In the genomic region with DNA sequence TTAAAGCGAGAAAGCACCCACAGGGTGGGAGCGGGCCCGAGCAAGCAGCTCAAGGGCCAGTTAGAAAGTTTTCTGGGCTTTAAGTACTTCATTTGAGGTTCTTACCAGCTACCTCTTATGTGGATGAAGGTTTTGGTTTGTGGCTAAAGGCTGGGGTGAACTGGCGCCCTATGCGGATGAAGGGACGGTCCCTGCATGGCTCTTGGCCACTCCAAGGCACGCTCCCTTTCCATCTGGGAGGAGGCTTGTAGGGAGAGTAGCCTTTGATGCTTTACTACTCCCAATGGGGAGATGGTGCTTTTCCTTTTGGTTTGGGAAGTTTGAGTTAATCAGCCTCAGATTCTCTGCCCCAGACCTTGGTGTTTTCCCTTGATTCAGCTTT, we compare ENCODE assay signal across 10 cellular contexts. TPM values are rescaled to one million over a fixed set of nuclear protein-coding genes. Genes with fewer than 3 reads are reported as not detected.
DNase-seq lines count a peak whose midpoint lies in the region; ATAC-seq, FAIRE-seq and TF ChIP-seq lines count a peak whose summit lies in the region.
"Had no signal": no experiment of that assay in that cellular context is flagged by ENCODE, and none has a peak within 500 bp of the region (broad histone marks: within the 10 kb centered on the region; RNA-seq: fewer than 3 reads in every experiment).

No MANE protein-coding gene starts in this region.

- H4K8ac ChIP-seq in H1 (ENCODE audit: extremely low read depth, insufficient read depth, low read length): no peak overlapping the region

- H4K20me1 ChIP-seq in H1 (replicated peaks in 1 of 2; ENCODE audit: control insufficient read depth in 1 of 2, insufficient read depth in 2 of 2, low read length in 2 of 2): no peaks in the 10 kb centered on the region

- H2AK5ac ChIP-seq in H1 (ENCODE audit: low read depth, low read length): no peak overlapping the region

- no peaks in the 10 kb centered on the region for H3K9me3 Mint-ChIP-seq in activated naive CD4-positive, alpha-beta T cell treated with anti-CD3 and anti-CD28 coated beads, Interleukin-2, amount 50 U/mL, for 24 hours
- H3K9me3 Mint-ChIP-seq in nephron: peaks cover 6% of the 10 kb centered on the region

- H3K23ac ChIP-seq in H1 (ENCODE audit: insufficient read length): no peak overlapping the region

- H3K27ac ChIP-seq in H1 (ENCODE audit: low read depth, low read length) (no peak overlapping the region), aorta (ENCODE audit: low read depth in 1 of 2, low read length in 2 of 2) (no peak overlapping the region)

- no peak overlapping the region for H3K27ac Mint-ChIP-seq in activated naive CD4-positive, alpha-beta T cell treated with anti-CD3 and anti-CD28 coated beads, Interleukin-2, amount 50 U/mL, for 24 hours
- H3K27ac Mint-ChIP-seq in nephron: peak overlapping the region; percentile 27 to 64 (median 49)

- no peaks in the 10 kb centered on the region for H3K27me3 Mint-ChIP-seq in activated naive CD4-positive, alpha-beta T cell treated with anti-CD3 and anti-CD28 coated beads, Interleukin-2, amount 50 U/mL, for 24 hours
- H3K27me3 Mint-ChIP-seq in nephron (ENCODE audit: low read depth): no peaks in the 10 kb centered on the region

- peak overlapping the region; percentile 73 to 90 for H3K4me2 ChIP-seq in H1 (ENCODE audit: insufficient read depth in 1 of 2, low read depth in 2 of 2, low read length in 2 of 2)

- H3K4me3 ChIP-seq in H1 (ENCODE audit: extremely low read depth in 1 of 4, insufficient read depth in 2 of 4, low read depth in 3 of 4, low read length in 4 of 4) (peak overlapping the region in 2 of 4 experiments; percentile 28 to 56; a peak in 4 of 8 replicates), aorta (ENCODE audit: low read length in 2 of 2) (peak overlapping the region in 1 of 2 donors; percentile 37)

- H3K4me1 Mint-ChIP-seq in activated naive CD4-positive, alpha-beta T cell treated with anti-CD3 and anti-CD28 coated beads, Interleukin-2, amount 50 U/mL, for 24 hours: peaks cover 12% of the 10 kb centered on the region
- H3K4me1 Mint-ChIP-seq in nephron: no peaks in the 10 kb centered on the region

- intact Hi-C loops in aorta (cut with DNase I): no loop called here

- DNase-seq in activated naive CD4-positive, alpha-beta T cell treated with Interleukin-2 at 50 U/mL for 16 hours: no peak
- DNase-seq in H1 (ENCODE audit: low read depth in 1 of 2, low spot score in 2 of 2): no peak
- no peak for DNase-seq in aorta
- DNase-seq in middle frontal gyrus (ENCODE audit: extremely low spot score, low spot score): no peak
- DNase-seq: NCI-H1105, occipital lobe had no signal

- H3K56ac ChIP-seq in H1 (replicated peaks; ENCODE audit: insufficient read length, low read depth, low read length): no peak overlapping the region

- no peak overlapping the region for H2BK120ac ChIP-seq in H1 (replicated peaks; ENCODE audit: low read depth, low read length)

- no peak for TF ChIP-seq RAD21 in H1 (IDR thresholded peaks at IDR 0.05 in 1 of 2, conservative IDR thresholded peaks at IDR 0.05 in 1 of 2; ENCODE audit: low read depth in 2 of 2, low read length in 2 of 2)

- TF ChIP-seq CTCF in H1 (IDR thresholded peaks at IDR 0.05; ENCODE audit: control extremely low read depth in 1 of 3, insufficient read depth in 1 of 3, low read depth in 1 of 3, low read length in 3 of 3): no peak
- TF ChIP-seq CTCF in nephron (IDR thresholded peaks at IDR 0.05; ENCODE audit: unreplicated experiment in 3 of 3): no peak

- no peaks in the 10 kb centered on the region for H3K36me3 Mint-ChIP-seq in activated naive CD4-positive, alpha-beta T cell treated with anti-CD3 and anti-CD28 coated beads, Interleukin-2, amount 50 U/mL, for 24 hours
- H3K36me3 Mint-ChIP-seq in nephron (ENCODE audit: low read depth): peaks cover 3% of the 10 kb centered on the region

- no peak overlapping the region for H2BK12ac ChIP-seq in H1 (ENCODE audit: low read depth, low read length)

- no peak for FAIRE-seq in H1 (lab: Jason Lieb, UNC)

- H3K4me3 Mint-ChIP-seq in activated naive CD4-positive, alpha-beta T cell treated with anti-CD3 and anti-CD28 coated beads, Interleukin-2, amount 50 U/mL, for 24 hours: peak overlapping the region; percentile 72
- peak overlapping the region; percentile 32 to 77 (median 73) for H3K4me3 Mint-ChIP-seq in nephron

- H3K27me3 ChIP-seq in H1 (replicated peaks in 1 of 4; ENCODE audit: control insufficient read depth in 3 of 4, extremely low read depth in 1 of 4, insufficient read depth in 3 of 4, low read length in 3 of 4) (peaks cover 0 to 24% (median 16%) of the 10 kb centered on the region in 4 experiments; a peak in 5 of 7 replicates), aorta (ENCODE audit: control insufficient read depth in 1 of 2, insufficient read depth in 2 of 2, low read length in 1 of 2) (no peaks in the 10 kb centered on the region)

- H3K23me2 ChIP-seq in H1 (ENCODE audit: low read depth, low read length): peaks cover 6% of the 10 kb centered on the region; the same call in 1 of the 2 replicates

- H2AFZ ChIP-seq in H1 (ENCODE audit: low read length): peak overlapping the region; percentile 43

- ATAC-seq in aorta (ENCODE audit: low FRiP score) (peak; percentile 20), HG03159 (IDR thresholded peaks at IDR 0.05; ENCODE audit: unreplicated experiment) (no peak), HG02885 (IDR thresholded peaks at IDR 0.05; ENCODE audit: poor library complexity, unreplicated experiment) (no peak)

- H3K9me3 ChIP-seq in H1 (ENCODE audit: insufficient read depth in 2 of 2, low read depth in 1 of 2, low read length in 1 of 2) (no peaks in the 10 kb centered on the region), aorta (ENCODE audit: control insufficient read depth, low read length) (no peaks in the 10 kb centered on the region)

- WGBS in H1 (ENCODE audit: extremely low coverage in 1 of 2, insufficient coverage in 1 of 2, insufficient read length in 1 of 2, insufficient replicate concordance in 2 of 2, low coverage in 1 of 2, low lambda C conversion rate in 2 of 2, missing lambda C conversion rate in 1 of 2), 2 experiments: 83% methylated on average over 7 of the region's 7 CpGs; no CpG with 5 or more reads in 1 of the 2 experiments
- 91 to 94% methylated on average over 7 of the region's 7 CpGs for WGBS in aorta, 2 donors

- no peak for TF ChIP-seq POLR2A in H1 (IDR thresholded peaks at IDR 0.05; ENCODE audit: control extremely low read depth in 1 of 2, low read depth in 2 of 2, low read length in 2 of 2)

- H3K36me3 ChIP-seq in H1 (ENCODE audit: control insufficient read depth in 2 of 4, insufficient read depth in 4 of 4, low read length in 3 of 4) (no peaks in the 10 kb centered on the region), aorta (ENCODE audit: control insufficient read depth in 1 of 2, insufficient read depth in 2 of 2, low read length in 1 of 2) (no peaks in the 10 kb centered on the region)

- H3K4me1 ChIP-seq in H1 (replicated peaks in 1 of 4; ENCODE audit: control insufficient read depth in 3 of 4, insufficient read depth in 4 of 4, low read length in 3 of 4): no peaks in the 10 kb centered on the region; a peak in 2 of 7 replicates
- no peaks in the 10 kb centered on the region for H3K4me1 ChIP-seq in aorta (ENCODE audit: control insufficient read depth in 1 of 2, insufficient read depth in 2 of 2, low read length in 2 of 2)

- H4K5ac ChIP-seq in H1 (ENCODE audit: insufficient read length, low read depth, low read length): no peak overlapping the region

- H2BK5ac ChIP-seq in H1 (ENCODE audit: low read depth, low read length): peak overlapping the region; percentile 52; the same call in 1 of the 2 replicates

- H3K4ac ChIP-seq in H1 (replicated peaks; ENCODE audit: insufficient read length, low read depth, low read length): no peak overlapping the region

- POLR2A ChIA-PET in H1 (lab: Charles Lee; ENCODE audit: partially characterized antibody): interaction anchor here (0.6 to 1.5 kb wide), 7 partner anchors 9 to 45 kb away, joined by 3 to 5 read pairs (median 3); partner anchors contain the start of gene MRFAP1

- H3K79me2 ChIP-seq in H1 (ENCODE audit: control insufficient read depth in 1 of 2, insufficient read depth in 2 of 2, low read length in 2 of 2): no peaks in the 10 kb centered on the region

- H3K14ac ChIP-seq in H1 (ENCODE audit: insufficient read length): no peak overlapping the region

- no peak overlapping the region for H4K91ac ChIP-seq in H1 (replicated peaks; ENCODE audit: insufficient read length, low read length)

- H3K18ac ChIP-seq in H1 (ENCODE audit: extremely low read depth, low read length): 0 out of 2 replicates have a peak overlapping the region, but pooled peaks have one; percentile 48

- H2BK20ac ChIP-seq in H1 (ENCODE audit: low read length): no peak overlapping the region

- no peak for TF ChIP-seq EP300 in H1 (IDR thresholded peaks at IDR 0.05; ENCODE audit: borderline replicate concordance in 1 of 2, low read depth in 2 of 2, low read length in 2 of 2)

- CTCF ChIA-PET in H1 (lab: Charles Lee; ENCODE audit: partially characterized antibody): interaction anchor here (0.7 to 2.2 kb wide), 7 partner anchors 10 to 1117 kb away, joined by 3 to 8 read pairs (median 3); no protein-coding TSS in a partner anchor

- H2BK15ac ChIP-seq in H1 (ENCODE audit: low read length): peak overlapping the region; percentile 61; the same call in 1 of the 2 replicates

- no peak overlapping the region for H3K9ac ChIP-seq in H1 (replicated peaks in 1 of 4; ENCODE audit: extremely low read depth in 1 of 4, low read depth in 3 of 4, low read length in 3 of 4)

- H3K79me1 ChIP-seq in H1 (ENCODE audit: low read depth, low read length): no peaks in the 10 kb centered on the region

RNA-seq across cellular contexts. Expression of gene MRFAP1, which starts 17.7 kb away (rescaled TPM):
- total RNA-seq in H1 (2021; fragmentation: NEBNext Ultra II Directional; extraction: Animal tissue kit (Norgen Biotek cat#: 25700)): 307 and 313 TPM in 2 replicates
- polyA plus RNA-seq in H1 (2011; rRNA removed) (108 and 156 TPM in 2 replicates), aorta (100 to 1,000 TPM; 326 to 419 TPM)
- 229 TPM for polyA plus RNA-seq in H1 (2011; cell fraction: cytosol; rRNA removed)
- polyA plus RNA-seq in H1 (2011; cell fraction: nucleus; rRNA removed): 155 TPM
- polyA plus RNA-seq in H1 (2012, experiment 1 of 2): 320 to 373 TPM (median 340 TPM) in 4 replicates
- polyA plus RNA-seq in H1 (2012, experiment 2 of 2): 100 TPM
- polyA plus RNA-seq in H1 (2013, experiment 1 of 2): 204 TPM
- 222 TPM for polyA plus RNA-seq in H1 (2013, experiment 2 of 2)
- 24.7 and 28.8 TPM in 2 replicates for polyA minus RNA-seq in H1 (2011; rRNA and poly(A)+ RNA removed)
- polyA minus RNA-seq in H1 (2011; cell fraction: cytosol; rRNA and poly(A)+ RNA removed): 67.1 TPM
- polyA minus RNA-seq in H1 (2011; cell fraction: nucleus; rRNA and poly(A)+ RNA removed): 29.4 TPM
- total RNA-seq in aorta: 100 to 1,000 TPM; 244 to 263 TPM

RNA-seq across cellular contexts. Expression of gene S100P, which starts 35.5 kb away (rescaled TPM):
- total RNA-seq in H1 (2021; fragmentation: NEBNext Ultra II Directional; extraction: Animal tissue kit (Norgen Biotek cat#: 25700)): not detected in 2 replicates
- polyA plus RNA-seq in H1 (2011; rRNA removed) (not detected in 2 replicates), aorta (10 to 100 TPM in 1 of 2 donors, 1 to 10 TPM in 1; 4.3 to 17.2 TPM)
- not detected for polyA plus RNA-seq in H1 (2011; cell fraction: cytosol; rRNA removed)
- 0.14 TPM for polyA plus RNA-seq in H1 (2011; cell fraction: nucleus; rRNA removed)
- 0.58 TPM in 1 of 4 replicates, not detected in the others for polyA plus RNA-seq in H1 (2012, experiment 1 of 2)
- not detected for polyA plus RNA-seq in H1 (2012, experiment 2 of 2)
- polyA plus RNA-seq in H1 (2013, experiment 1 of 2): not detected
- polyA plus RNA-seq in H1 (2013, experiment 2 of 2): not detected
- not detected in 2 replicates for polyA minus RNA-seq in H1 (2011; rRNA and poly(A)+ RNA removed)
- polyA minus RNA-seq in H1 (2011; cell fraction: cytosol; rRNA and poly(A)+ RNA removed): 12.6 TPM
- 5.8 TPM for polyA minus RNA-seq in H1 (2011; cell fraction: nucleus; rRNA and poly(A)+ RNA removed)
- 1 to 10 TPM; 1.9 to 7.2 TPM for total RNA-seq in aorta

RNA-seq across cellular contexts. Expression of gene MRFAP1L1, which starts 51.5 kb away (rescaled TPM):
- total RNA-seq in H1 (2021; fragmentation: NEBNext Ultra II Directional; extraction: Animal tissue kit (Norgen Biotek cat#: 25700)): 54.3 TPM in 2 replicates
- polyA plus RNA-seq in H1 (2011; rRNA removed): 21.3 and 26.8 TPM in 2 replicates
- polyA plus RNA-seq in H1 (2011; cell fraction: cytosol; rRNA removed): 74.6 TPM
- polyA plus RNA-seq in H1 (2011; cell fraction: nucleus; rRNA removed): 16.7 TPM
- 53.6 to 74.9 TPM (median 57.3 TPM) in 4 replicates for polyA plus RNA-seq in H1 (2012, experiment 1 of 2)
- polyA plus RNA-seq in H1 (2012, experiment 2 of 2): 9.4 TPM
- 38.8 TPM for polyA plus RNA-seq in H1 (2013, experiment 1 of 2)
- 41.0 TPM for polyA plus RNA-seq in H1 (2013, experiment 2 of 2)
- 9.8 and 12.3 TPM in 2 replicates for polyA minus RNA-seq in H1 (2011; rRNA and poly(A)+ RNA removed)
- 15.9 TPM for polyA minus RNA-seq in H1 (2011; cell fraction: cytosol; rRNA and poly(A)+ RNA removed)
- 11.4 TPM for polyA minus RNA-seq in H1 (2011; cell fraction: nucleus; rRNA and poly(A)+ RNA removed)
- 10 to 100 TPM; 38.3 to 43.6 TPM for total RNA-seq in aorta
- polyA plus RNA-seq in aorta: 10 to 100 TPM; 47.8 to 91.0 TPM

RNA-seq across cellular contexts. Expression of gene BLOC1S4, which starts 57.8 kb away (rescaled TPM):
- total RNA-seq in H1 (2021; fragmentation: NEBNext Ultra II Directional; extraction: Animal tissue kit (Norgen Biotek cat#: 25700)): 19.1 and 20.5 TPM in 2 replicates
- polyA plus RNA-seq in H1 (2011; rRNA removed): 26.6 and 27.8 TPM in 2 replicates
- polyA plus RNA-seq in H1 (2011; cell fraction: cytosol; rRNA removed): 29.7 TPM
- polyA plus RNA-seq in H1 (2011; cell fraction: nucleus; rRNA removed): 12.4 TPM
- 13.3 to 16.7 TPM (median 16.1 TPM) in 4 replicates for polyA plus RNA-seq in H1 (2012, experiment 1 of 2)
- 17.3 TPM for polyA plus RNA-seq in H1 (2012, experiment 2 of 2)
- polyA plus RNA-seq in H1 (2013, experiment 1 of 2): 16.3 TPM
- 15.6 TPM for polyA plus RNA-seq in H1 (2013, experiment 2 of 2)
- 4.3 and 5.2 TPM in 2 replicates for polyA minus RNA-seq in H1 (2011; rRNA and poly(A)+ RNA removed)
- 11.3 TPM for polyA minus RNA-seq in H1 (2011; cell fraction: cytosol; rRNA and poly(A)+ RNA removed)
- polyA minus RNA-seq in H1 (2011; cell fraction: nucleus; rRNA and poly(A)+ RNA removed): 9.9 TPM
- total RNA-seq in aorta: 10 to 100 TPM; 10.8 to 12.5 TPM
- polyA plus RNA-seq in aorta: 1 to 10 TPM; 8.6 to 8.8 TPM
